Comparison of ENCODE assay signal across 12 cellular contexts in the genomic region with DNA sequence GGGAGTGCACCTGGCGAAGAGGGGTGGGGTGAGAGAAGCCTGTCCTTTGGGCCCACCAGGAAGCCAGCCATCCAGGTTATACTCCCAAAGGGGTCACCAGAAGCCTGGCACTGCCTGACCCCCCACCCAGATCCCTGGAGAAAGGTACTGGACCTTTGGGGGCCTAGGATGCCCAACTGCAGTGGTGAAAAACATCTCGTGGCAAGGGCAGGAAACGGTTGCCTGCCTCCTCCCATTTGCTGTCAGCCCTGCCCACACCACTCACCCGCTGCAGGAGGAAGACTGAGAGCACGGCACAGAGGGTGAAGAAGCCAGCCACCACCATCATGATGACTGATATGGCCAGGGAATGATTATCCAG. TPM values are rescaled to one million over a fixed set of nuclear protein-coding genes. Genes with fewer than 3 reads are reported as not detected.
DNase-seq lines count a peak whose midpoint lies in the region; ATAC-seq, FAIRE-seq and TF ChIP-seq lines count a peak whose summit lies in the region.
"Had no signal": no experiment of that assay in that cellular context is flagged by ENCODE, and none has a peak within 500 bp of the region (broad histone marks: within the 10 kb centered on the region; RNA-seq: fewer than 3 reads in every experiment).

No MANE protein-coding gene starts in this region.

- no peak for TF ChIP-seq CTCF in Caco-2 (IDR thresholded peaks at IDR 0.05; ENCODE audit: insufficient read depth in 1 of 2, low read depth in 1 of 2, low read length in 1 of 2, severe bottlenecking in 1 of 2, unreplicated experiment in 1 of 2)

- H3K27me3 Mint-ChIP-seq in T-helper 17 cell (no peaks in the 10 kb centered on the region), Caco-2 (ENCODE audit: insufficient read depth, unreplicated experiment) (no peaks in the 10 kb centered on the region)
- no peaks in the 10 kb centered on the region for H3K27me3 Mint-ChIP-seq in activated T-cell treated with anti-CD3 and anti-CD28 coated beads, Interleukin-2, amount 50 U/mL, for 72 hours (ENCODE audit: low read depth)
- H3K27me3 Mint-ChIP-seq in naive thymus-derived CD8-positive, alpha-beta T cell: no peaks in the 10 kb centered on the region

- no peaks in the 10 kb centered on the region for H3K9me3 ChIP-seq in T-helper 17 cell (ENCODE audit: control insufficient read depth, low read length, poor library complexity, severe bottlenecking)
- no peaks in the 10 kb centered on the region for H3K9me3 ChIP-seq in Caco-2

- intact Hi-C loops in Caco-2 (cut with micrococcal nuclease; ENCODE audit: unreplicated experiment): no loop called here

- peak overlapping the region; percentile 87 for H3K27ac Mint-ChIP-seq in T-helper 17 cell
- peak overlapping the region; percentile 92 for H3K27ac Mint-ChIP-seq in activated T-cell treated with anti-CD3 and anti-CD28 coated beads, Interleukin-2, amount 50 U/mL, for 72 hours
- peak overlapping the region; percentile 90 to 98 (median 94) for H3K27ac Mint-ChIP-seq in naive thymus-derived CD8-positive, alpha-beta T cell
- H3K27ac Mint-ChIP-seq in Caco-2 (ENCODE audit: unreplicated experiment): no peak overlapping the region

- CTCF ChIA-PET in Caco-2 (lab: Charles Lee): interaction anchor here (1.3 kb wide), 1 partner anchor 56 kb away, joined by 9 read pairs; no protein-coding TSS in a partner anchor

- H3K36me3 Mint-ChIP-seq in T-helper 17 cell (ENCODE audit: low read depth): peaks cover 2% of the 10 kb centered on the region
- H3K36me3 Mint-ChIP-seq in activated T-cell treated with anti-CD3 and anti-CD28 coated beads, Interleukin-2, amount 50 U/mL, for 72 hours (ENCODE audit: insufficient read depth in 2 of 2): peaks cover 0 to 6% of the 10 kb centered on the region in 2 donors
- H3K36me3 Mint-ChIP-seq in naive thymus-derived CD8-positive, alpha-beta T cell: peaks cover 0 to 33% (median 6%) of the 10 kb centered on the region in 3 donors
- peaks cover 56% of the 10 kb centered on the region for H3K36me3 Mint-ChIP-seq in Caco-2 (ENCODE audit: insufficient read depth, unreplicated experiment)

- H3K4me3 Mint-ChIP-seq in T-helper 17 cell (peak overlapping the region; percentile 82), Caco-2 (ENCODE audit: unreplicated experiment) (no peak overlapping the region)
- peak overlapping the region; percentile 64 to 93 for H3K4me3 Mint-ChIP-seq in activated T-cell treated with anti-CD3 and anti-CD28 coated beads, Interleukin-2, amount 50 U/mL, for 72 hours
- H3K4me3 Mint-ChIP-seq in naive thymus-derived CD8-positive, alpha-beta T cell: peak overlapping the region; percentile 61 to 92 (median 82)

- H3K9me3 Mint-ChIP-seq in activated T-cell treated with anti-CD3 and anti-CD28 coated beads, Interleukin-2, amount 50 U/mL, for 72 hours: no peaks in the 10 kb centered on the region
- H3K9me3 Mint-ChIP-seq in naive thymus-derived CD8-positive, alpha-beta T cell: no peaks in the 10 kb centered on the region
- no peaks in the 10 kb centered on the region for H3K9me3 Mint-ChIP-seq in Caco-2 (ENCODE audit: unreplicated experiment)

- no peak overlapping the region for H3K4me3 ChIP-seq in Caco-2 (ENCODE audit: low read depth, low read length)

- no TSS peak for BruUV-seq in Caco-2 (replicated peaks; lab: Mats Ljungman, UMichigan)

- peaks cover 34% of the 10 kb centered on the region for H3K4me1 Mint-ChIP-seq in T-helper 17 cell
- H3K4me1 Mint-ChIP-seq in activated T-cell treated with anti-CD3 and anti-CD28 coated beads, Interleukin-2, amount 50 U/mL, for 72 hours (ENCODE audit: low read depth): peaks cover 46% of the 10 kb centered on the region
- peaks cover 29 to 56% (median 51%) of the 10 kb centered on the region in 4 donors for H3K4me1 Mint-ChIP-seq in naive thymus-derived CD8-positive, alpha-beta T cell
- peaks cover 6% of the 10 kb centered on the region for H3K4me1 Mint-ChIP-seq in Caco-2 (ENCODE audit: low read depth, unreplicated experiment)

- FAIRE-seq in urothelium cell line (lab: Jason Lieb, UNC): no peak

- peaks cover 13% of the 10 kb centered on the region for H3K4me1 ChIP-seq in Caco-2

- POLR2A ChIA-PET in naive thymus-derived CD8-positive, alpha-beta T cell (lab: Charles Lee): interaction anchor here (0.9 to 7.6 kb wide), 17 partner anchors 11 to 74 kb away, joined by 3 to 68 read pairs (median 7); a partner anchor contains a TSS
- POLR2A ChIA-PET in Caco-2 (lab: Charles Lee): no interaction called here

- no peaks in the 10 kb centered on the region for H3K27me3 ChIP-seq in Caco-2 (replicated peaks; ENCODE audit: control insufficient read depth, insufficient read depth, low read length)

- ATAC-seq in T-helper 17 cell: peak; percentile 51
- ATAC-seq in activated T-cell treated with anti-CD3 and anti-CD28 coated beads, Interleukin-2, amount 50 U/mL, for 72 hours (replicated peaks in 1 of 2): peak; percentile 49 to 64
- peak; percentile 43 to 48 for ATAC-seq in naive thymus-derived CD8-positive, alpha-beta T cell
- ATAC-seq in GM19351 (IDR thresholded peaks at IDR 0.05; ENCODE audit: unreplicated experiment): no peak

- DNase-seq in T-helper 17 cell: peak in 2 of 3 donors; percentile 27 to 30
- DNase-seq in activated T-cell treated with anti-CD3 and anti-CD28 coated beads, Interleukin-2, amount 50 U/mL, for 72 hours: peak; percentile 67 to 70
- peak; percentile 15 to 72 (median 46) for DNase-seq in naive thymus-derived CD8-positive, alpha-beta T cell
- peak; percentile 8 to 56 (median 30) for DNase-seq in stimulated activated naive CD4-positive, alpha-beta T cell (lab: John Stamatoyannopoulos, UW)
- no peak for DNase-seq in Caco-2
- no peak for DNase-seq in urothelium cell line (ENCODE audit: low spot score)
- no peak for DNase-seq in NCI-H2196 treated with DMSO at 0.1 percent for 48 hours (lab: John Stamatoyannopoulos, UW; ENCODE audit: unreplicated experiment)
- DNase-seq: hippocampal formation, NCI-H146, trophoblast cell had no signal

- no peaks in the 10 kb centered on the region; the same call in 1 of the 2 replicates for H3K36me3 ChIP-seq in Caco-2 (ENCODE audit: control insufficient read depth, insufficient read depth, low read length)

RNA-seq across cellular contexts. Expression of a gene that starts 2.2 kb away (rescaled TPM):
- total RNA-seq in T-helper 17 cell: 10 to 100 TPM; 44.6 to 49.0 TPM
- 10 to 100 TPM; 48.5 to 53.8 TPM for total RNA-seq in activated T-cell treated with anti-CD3 and anti-CD28 coated beads, Interleukin-2, amount 50 U/mL, for 72 hours
- 10 to 100 TPM; 82.8 to 83.6 TPM for total RNA-seq in naive thymus-derived CD8-positive, alpha-beta T cell
- 10 to 100 TPM; 16.3 to 32.2 (median 16.6) TPM for polyA plus RNA-seq in naive thymus-derived CD8-positive, alpha-beta T cell
- total RNA-seq in Caco-2 (2022): 28.2 and 33.4 TPM in 2 replicates

RNA-seq across cellular contexts. Expression of a gene that starts 18.8 kb away (rescaled TPM):
- total RNA-seq in T-helper 17 cell (under 1 TPM in 1 of 2 donors, not detected in 1; 0.20 TPM), Caco-2 (2022) (not detected in 2 replicates)
- under 1 TPM; 0.14 to 0.17 TPM for total RNA-seq in activated T-cell treated with anti-CD3 and anti-CD28 coated beads, Interleukin-2, amount 50 U/mL, for 72 hours
- under 1 TPM; 0.39 to 0.44 TPM for total RNA-seq in naive thymus-derived CD8-positive, alpha-beta T cell
- not detected for polyA plus RNA-seq in naive thymus-derived CD8-positive, alpha-beta T cell

RNA-seq across cellular contexts. Expression of a gene that starts 28.0 kb away (rescaled TPM):
- total RNA-seq in T-helper 17 cell: 10 to 100 TPM; 84.1 to 86.8 TPM
- total RNA-seq in activated T-cell treated with anti-CD3 and anti-CD28 coated beads, Interleukin-2, amount 50 U/mL, for 72 hours: 10 to 100 TPM; 66.4 to 77.0 TPM
- 100 to 1,000 TPM; 113 to 117 TPM for total RNA-seq in naive thymus-derived CD8-positive, alpha-beta T cell
- polyA plus RNA-seq in naive thymus-derived CD8-positive, alpha-beta T cell: 100 to 1,000 TPM; 109 to 121 (median 119) TPM
- total RNA-seq in Caco-2 (2022): 97.4 and 98.5 TPM in 2 replicates

RNA-seq across cellular contexts. Expression of a gene that starts 32.6 kb away (rescaled TPM):
- total RNA-seq in T-helper 17 cell (under 1 TPM; 0.82 to 0.91 TPM), Caco-2 (2022) (not detected in 2 replicates)
- total RNA-seq in activated T-cell treated with anti-CD3 and anti-CD28 coated beads, Interleukin-2, amount 50 U/mL, for 72 hours: under 1 TPM; 0.53 to 0.72 TPM
- total RNA-seq in naive thymus-derived CD8-positive, alpha-beta T cell: under 1 TPM; 0.57 to 0.80 TPM
- polyA plus RNA-seq in naive thymus-derived CD8-positive, alpha-beta T cell: not detected
- polyA plus RNA-seq: neural cell had no signal

RNA-seq across cellular contexts. Expression of a gene that starts 44.7 kb away (rescaled TPM):
- total RNA-seq in T-helper 17 cell (10 to 100 TPM; 25.4 to 38.2 TPM), Caco-2 (2022) (29.1 and 32.0 TPM in 2 replicates)
- total RNA-seq in activated T-cell treated with anti-CD3 and anti-CD28 coated beads, Interleukin-2, amount 50 U/mL, for 72 hours: 10 to 100 TPM; 29.6 to 32.1 TPM
- 10 to 100 TPM; 74.3 to 77.4 TPM for total RNA-seq in naive thymus-derived CD8-positive, alpha-beta T cell
- polyA plus RNA-seq in naive thymus-derived CD8-positive, alpha-beta T cell: 10 to 100 TPM; 80.5 to 85.6 (median 85.3) TPM

Comparison
In these comparisons a context has a peak if more than half of its experiments do, and no peak if none do; other contexts are left out.
1. DNase-seq: peak in T-helper 17 cell (2 of 3), activated T-cell treated with anti-CD3 and anti-CD28 coated beads, Interleukin-2, amount 50 U/mL, for 72 hours (2 of 2), naive thymus-derived CD8-positive, alpha-beta T cell (10 of 10) and stimulated activated naive CD4-positive, alpha-beta T cell (6 of 6); none in Caco-2 (0 of 2), urothelium cell line (single experiment) and NCI-H2196 treated with DMSO at 0.1 percent for 48 hours (single experiment).